9 cellular contexts compared by ENCODE assay signal in genomic region chr12:8648598-8649205, GRCh38. TPM values are rescaled to one million over a fixed set of nuclear protein-coding genes. Genes with fewer than 3 reads are reported as not detected.
A peak's percentile ranks its signal among the peaks of the same experiment; 100 is the strongest.
DNase-seq lines count a peak whose midpoint lies in the region; ATAC-seq and TF ChIP-seq lines count a peak whose summit lies in the region.
"Had no signal": no experiment of that assay in that cellular context is flagged by ENCODE, and none has a peak within 500 bp of the region (broad histone marks: within the 10 kb centered on the region; RNA-seq: fewer than 3 reads in every experiment).

No MANE protein-coding gene starts in this region.

- peaks cover 53% of the 10 kb centered on the region for H3K27me3 Mint-ChIP-seq in activated T-helper 1 cell treated with anti-CD3 and anti-CD28 coated beads, Interleukin-12 subunit alpha, Interleukin-12 subunit beta, Interleukin-2, Interleukin-4 antibody, amounts not matched to agents 30 ng/mL and 10 ng/mL and 1 ng/mL, durations not matched to agents 14 hours and 24 hours and 36 hours (ENCODE audit: insufficient read depth)
- H3K27me3 Mint-ChIP-seq in CD14-positive monocyte (ENCODE audit: low read depth in 3 of 3) = peaks cover 3 to 12% (median 4%) of the 10 kb centered on the region in 3 donors

- peak overlapping the region; percentile 54 for H3K27ac Mint-ChIP-seq in activated T-helper 1 cell treated with anti-CD3 and anti-CD28 coated beads, Interleukin-12 subunit alpha, Interleukin-12 subunit beta, Interleukin-2, Interleukin-4 antibody, amounts not matched to agents 30 ng/mL and 10 ng/mL and 1 ng/mL, durations not matched to agents 14 hours and 24 hours and 36 hours
- H3K27ac Mint-ChIP-seq in CD14-positive monocyte = no peak overlapping the region

- peak; percentile 41 to 58 for DNase-seq in activated CD4-positive, alpha-beta T cell treated with anti-CD3 and anti-CD28 coated beads for 24 hours (ENCODE audit: low read depth in 2 of 2)
- no peak for DNase-seq in activated CD4-positive, alpha-beta T cell treated with anti-CD3 and anti-CD28 coated beads for 1 hour
- DNase-seq in activated T-helper 1 cell treated with anti-CD3 and anti-CD28 coated beads, Interleukin-12 subunit alpha, Interleukin-12 subunit beta, Interleukin-2, Interleukin-4 antibody, amounts not matched to agents 30 ng/mL and 10 ng/mL and 1 ng/mL, durations not matched to agents 14 hours and 24 hours and 36 hours (ENCODE audit: low spot score) = peak; percentile 67
- DNase-seq in stimulated activated naive CD8-positive, alpha-beta T cell treated with anti-CD3 and anti-CD28 coated beads, Interleukin-15, Interleukin-2, amounts not matched to agents 100 U/mL and 50 U/mL, for 24 hours = peak; percentile 78
- no peak for DNase-seq in HK-2 (ENCODE audit: unreplicated experiment)
- no peak for DNase-seq in CD14-positive monocyte (ENCODE audit: low spot score)
- DNase-seq in NCI-H187 treated with DMSO at 0.1 percent for 48 hours (lab: John Stamatoyannopoulos, UW) = no peak

- H3K4me1 Mint-ChIP-seq in activated T-helper 1 cell treated with anti-CD3 and anti-CD28 coated beads, Interleukin-12 subunit alpha, Interleukin-12 subunit beta, Interleukin-2, Interleukin-4 antibody, amounts not matched to agents 30 ng/mL and 10 ng/mL and 1 ng/mL, durations not matched to agents 14 hours and 24 hours and 36 hours (ENCODE audit: low read depth) = peaks cover 45% of the 10 kb centered on the region
- peaks cover 2% of the 10 kb centered on the region for H3K4me1 Mint-ChIP-seq in CD14-positive monocyte

- peaks cover 3% of the 10 kb centered on the region for H3K36me3 Mint-ChIP-seq in activated T-helper 1 cell treated with anti-CD3 and anti-CD28 coated beads, Interleukin-12 subunit alpha, Interleukin-12 subunit beta, Interleukin-2, Interleukin-4 antibody, amounts not matched to agents 30 ng/mL and 10 ng/mL and 1 ng/mL, durations not matched to agents 14 hours and 24 hours and 36 hours (ENCODE audit: low read depth)
- no peaks in the 10 kb centered on the region for H3K36me3 Mint-ChIP-seq in CD14-positive monocyte

- ATAC-seq in HG03342 (IDR thresholded peaks at IDR 0.05; ENCODE audit: unreplicated experiment) = peak; percentile 74
- peak; percentile 90 for ATAC-seq in stimulated activated naive CD8-positive, alpha-beta T cell treated with anti-CD3 and anti-CD28 coated beads, Interleukin-15, Interleukin-2, amounts not matched to agents 100 U/mL and 50 U/mL, for 24 hours
- ATAC-seq: A549 had no signal

- H3K4me3 Mint-ChIP-seq in activated T-helper 1 cell treated with anti-CD3 and anti-CD28 coated beads, Interleukin-12 subunit alpha, Interleukin-12 subunit beta, Interleukin-2, Interleukin-4 antibody, amounts not matched to agents 30 ng/mL and 10 ng/mL and 1 ng/mL, durations not matched to agents 14 hours and 24 hours and 36 hours = no peak overlapping the region
- H3K4me3 Mint-ChIP-seq in CD14-positive monocyte = no peak overlapping the region

- no peak for TF ChIP-seq CTCF in CD14-positive monocyte (IDR thresholded peaks at IDR 0.05)

- peaks cover 7% of the 10 kb centered on the region for H3K9me3 Mint-ChIP-seq in activated T-helper 1 cell treated with anti-CD3 and anti-CD28 coated beads, Interleukin-12 subunit alpha, Interleukin-12 subunit beta, Interleukin-2, Interleukin-4 antibody, amounts not matched to agents 30 ng/mL and 10 ng/mL and 1 ng/mL, durations not matched to agents 14 hours and 24 hours and 36 hours
- no peaks in the 10 kb centered on the region for H3K9me3 Mint-ChIP-seq in CD14-positive monocyte

- intact Hi-C loops in activated T-helper 1 cell treated with anti-CD3 and anti-CD28 coated beads, Interleukin-12 subunit alpha, Interleukin-12 subunit beta, Interleukin-2, Interleukin-4 antibody, amounts not matched to agents 30 ng/mL and 10 ng/mL and 1 ng/mL, durations not matched to agents 14 hours and 24 hours and 36 hours (cut with micrococcal nuclease) = loop anchor here (1.0 to 2.0 kb wide), 5 partner anchors 50 to 716 kb away; no protein-coding TSS in a partner anchor
- intact Hi-C loops in CD14-positive monocyte (cut with micrococcal nuclease) = no loop called here

RNA-seq across cellular contexts. Expression of gene MFAP5, which starts 13.9 kb away (rescaled TPM):
- not detected in 2 replicates for total RNA-seq in activated T-helper 1 cell treated with anti-CD3 and anti-CD28 coated beads, Interleukin-12 subunit alpha, Interleukin-12 subunit beta, Interleukin-2, Interleukin-4 antibody, amounts not matched to agents 30 ng/mL and 10 ng/mL and 1 ng/mL, durations not matched to agents 14 hours and 24 hours and 36 hours
- not detected for polyA plus RNA-seq in CD14-positive monocyte

RNA-seq across cellular contexts. Expression of gene AICDA, which starts 36.0 kb away (rescaled TPM):
- total RNA-seq in activated T-helper 1 cell treated with anti-CD3 and anti-CD28 coated beads, Interleukin-12 subunit alpha, Interleukin-12 subunit beta, Interleukin-2, Interleukin-4 antibody, amounts not matched to agents 30 ng/mL and 10 ng/mL and 1 ng/mL, durations not matched to agents 14 hours and 24 hours and 36 hours = not detected in 2 replicates
- under 1 TPM in 1 of 2 donors, not detected in 1; 0.15 TPM for polyA plus RNA-seq in CD14-positive monocyte

RNA-seq across cellular contexts. Expression of gene RIMKLB, which starts 49.1 kb away (rescaled TPM):
- total RNA-seq in activated T-helper 1 cell treated with anti-CD3 and anti-CD28 coated beads, Interleukin-12 subunit alpha, Interleukin-12 subunit beta, Interleukin-2, Interleukin-4 antibody, amounts not matched to agents 30 ng/mL and 10 ng/mL and 1 ng/mL, durations not matched to agents 14 hours and 24 hours and 36 hours = 0.47 and 0.52 TPM in 2 replicates
- polyA plus RNA-seq in CD14-positive monocyte = 1 to 10 TPM; 1.0 to 1.2 TPM

Comparison
In these comparisons a context has a peak if more than half of its experiments do, and no peak if none do; other contexts are left out.
1. DNase-seq: peak in activated CD4-positive, alpha-beta T cell treated with anti-CD3 and anti-CD28 coated beads for 24 hours (2 of 2), activated T-helper 1 cell treated with anti-CD3 and anti-CD28 coated beads, Interleukin-12 subunit alpha, Interleukin-12 subunit beta, Interleukin-2, Interleukin-4 antibody, amounts not matched to agents 30 ng/mL and 10 ng/mL and 1 ng/mL, durations not matched to agents 14 hours and 24 hours and 36 hours (single experiment) and stimulated activated naive CD8-positive, alpha-beta T cell treated with anti-CD3 and anti-CD28 coated beads, Interleukin-15, Interleukin-2, amounts not matched to agents 100 U/mL and 50 U/mL, for 24 hours (single experiment); none in activated CD4-positive, alpha-beta T cell treated with anti-CD3 and anti-CD28 coated beads for 1 hour (single experiment), HK-2 (single experiment), CD14-positive monocyte (single experiment) and NCI-H187 treated with DMSO at 0.1 percent for 48 hours (single experiment).